ENCODE assay signal across 10 cellular contexts in the genomic region with DNA sequence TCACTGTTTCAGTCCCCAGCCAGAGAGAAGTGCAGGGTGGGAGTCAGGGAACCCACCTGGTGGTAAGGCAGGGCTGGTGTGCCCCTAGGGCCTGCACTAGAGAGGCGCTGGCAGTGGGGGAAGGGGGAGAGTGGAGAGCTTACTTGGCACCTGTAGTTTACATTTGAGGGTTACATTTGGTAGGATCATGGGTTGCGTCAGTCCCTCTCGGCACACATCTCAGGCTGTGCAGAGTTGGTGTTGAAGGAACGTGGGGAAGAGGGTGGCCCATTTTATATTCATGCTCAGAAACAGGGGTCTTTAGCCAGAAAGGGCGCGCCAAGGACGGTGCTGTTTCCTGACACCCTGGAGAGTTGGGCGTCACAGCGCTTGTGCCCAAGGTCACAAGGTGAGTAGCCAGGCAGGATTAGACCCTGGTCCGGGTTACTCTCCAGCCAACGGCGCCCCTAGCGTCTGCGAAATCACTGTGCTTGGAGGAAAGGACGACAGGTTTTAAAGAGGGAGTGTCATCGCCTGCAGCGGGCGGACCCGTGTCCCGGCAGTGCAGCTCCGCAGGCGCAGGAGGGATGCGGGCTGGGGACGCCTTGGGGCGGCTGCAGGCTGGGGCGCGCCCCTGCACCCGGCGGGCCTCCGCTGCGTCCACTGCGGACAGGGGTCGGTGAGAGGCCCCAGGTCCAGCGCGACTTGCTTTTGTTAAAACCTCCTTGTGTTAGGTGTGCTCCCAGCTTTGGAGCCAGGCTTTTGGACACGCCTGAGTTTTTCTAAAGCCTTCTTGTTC.
DNase-seq lines count a peak whose midpoint lies in the region; ATAC-seq and TF ChIP-seq lines count a peak whose summit lies in the region.
"Had no signal": no experiment of that assay in that cellular context is flagged by ENCODE, and none has a peak within 500 bp of the region (broad histone marks: within the 10 kb centered on the region; RNA-seq: fewer than 3 reads in every experiment).

No MANE protein-coding gene starts in this region.

- intact Hi-C loops in left lung (cut with DNase I): no loop called here

- H3K27me3 Mint-ChIP-seq in activated T-cell treated with anti-CD3 and anti-CD28 coated beads, Interleukin-2, amount 50 U/mL, for 4 hours (ENCODE audit: low read depth): peaks cover 16% of the 10 kb centered on the region

- H3K9me3 ChIP-seq in esophagus (ENCODE audit: control insufficient read depth in 2 of 2, insufficient read depth in 1 of 2, low read depth in 1 of 2, low read length in 1 of 2) (no peaks in the 10 kb centered on the region), left lung (no peaks in the 10 kb centered on the region), smooth muscle cell (replicated peaks; ENCODE audit: low read depth) (no peaks in the 10 kb centered on the region)

- no peak overlapping the region for H3K9ac ChIP-seq in smooth muscle cell (ENCODE audit: low read depth)

- H3F3A ChIP-seq in smooth muscle cell (ENCODE audit: low read depth): peaks cover 46% of the 10 kb centered on the region

- ATAC-seq in left lung (peak; percentile 6), GM21515 (IDR thresholded peaks at IDR 0.05; ENCODE audit: unreplicated experiment) (no peak)
- ATAC-seq in activated T-cell treated with anti-CD3 and anti-CD28 coated beads, Interleukin-2, amount 50 U/mL, for 4 hours: no peak

- no peaks in the 10 kb centered on the region for H3K27me3 ChIP-seq in esophagus (ENCODE audit: control insufficient read depth in 1 of 2, insufficient read depth in 2 of 2, low read length in 2 of 2)
- peaks cover 0 to 13% of the 10 kb centered on the region in 2 donors for H3K27me3 ChIP-seq in left lung
- no peaks in the 10 kb centered on the region for H3K27me3 ChIP-seq in smooth muscle cell (ENCODE audit: low read depth)

- peaks cover 6% of the 10 kb centered on the region for H3K4me1 Mint-ChIP-seq in activated T-cell treated with anti-CD3 and anti-CD28 coated beads, Interleukin-2, amount 50 U/mL, for 4 hours (ENCODE audit: low read depth)

- peak; percentile 50 for TF ChIP-seq CTCF in HFF-Myc (IDR thresholded peaks at IDR 0.05; ENCODE audit: low read depth, low read length, missing control alignments)
- TF ChIP-seq CTCF in left lung (IDR thresholded peaks at IDR 0.05): no peak
- peak; percentile 59 for TF ChIP-seq CTCF in smooth muscle cell (IDR thresholded peaks at IDR 0.05; ENCODE audit: borderline replicate concordance, insufficient read depth, poor library complexity, severe bottlenecking)

- no peak for DNase-seq in HFF-Myc (ENCODE audit: extremely low read depth, low read depth)
- peak in 1 of 2 donors; percentile 76 for DNase-seq in left lung
- DNase-seq in smooth muscle cell (lab: John Stamatoyannopoulos, UW; ENCODE audit: unreplicated experiment): no peak
- DNase-seq in cortex of kidney (lab: John Stamatoyannopoulos, UW): no peak
- DNase-seq in activated T-cell treated with anti-CD3 and anti-CD28 coated beads, Interleukin-2, amount 50 U/mL, for 4 hours: no peak
- DNase-seq in RPMI8226: no peak
- DNase-seq: CD8-positive, alpha-beta memory T cell had no signal

- no peak overlapping the region for H3K4me3 Mint-ChIP-seq in activated T-cell treated with anti-CD3 and anti-CD28 coated beads, Interleukin-2, amount 50 U/mL, for 4 hours
- H3K4me3 Mint-ChIP-seq: CD8-positive, alpha-beta memory T cell had no signal

- peaks cover 96% of the 10 kb centered on the region for H3K79me2 ChIP-seq in smooth muscle cell (ENCODE audit: low read depth)

- H3K36me3 ChIP-seq in esophagus (ENCODE audit: control insufficient read depth in 2 of 2, insufficient read depth in 2 of 2, low read length in 1 of 2) (peaks cover 0 to 4% of the 10 kb centered on the region in 2 donors), left lung (peaks cover 0 to 9% of the 10 kb centered on the region in 2 donors), smooth muscle cell (ENCODE audit: low read depth) (no peaks in the 10 kb centered on the region)

- peaks cover 0 to 11% of the 10 kb centered on the region in 2 donors for H3K4me1 ChIP-seq in esophagus (ENCODE audit: control insufficient read depth in 2 of 2, insufficient read depth in 2 of 2, low read length in 1 of 2)
- H3K4me1 ChIP-seq in left lung: peaks cover 4 to 27% of the 10 kb centered on the region in 2 donors
- H3K4me1 ChIP-seq in smooth muscle cell (ENCODE audit: low read depth): peaks cover 30% of the 10 kb centered on the region

- peaks cover 3% of the 10 kb centered on the region for H3K36me3 Mint-ChIP-seq in activated T-cell treated with anti-CD3 and anti-CD28 coated beads, Interleukin-2, amount 50 U/mL, for 4 hours (ENCODE audit: insufficient read depth)

- H3K4me2 ChIP-seq in smooth muscle cell: peak overlapping the region; percentile 35

- peak overlapping the region; percentile 94 to 95 for H3K27ac ChIP-seq in esophagus (ENCODE audit: low read depth in 2 of 2, low read length in 1 of 2)
- no peak overlapping the region for H3K27ac ChIP-seq in left lung
- H3K27ac ChIP-seq in smooth muscle cell (ENCODE audit: low read depth): peak overlapping the region; percentile 78
- H3K27ac ChIP-seq: VCaP had no signal

- no peaks in the 10 kb centered on the region for H3K9me3 Mint-ChIP-seq in activated T-cell treated with anti-CD3 and anti-CD28 coated beads, Interleukin-2, amount 50 U/mL, for 4 hours
- H3K9me3 Mint-ChIP-seq: CD8-positive, alpha-beta memory T cell had no signal

- H3K4me3 ChIP-seq in HFF-Myc (replicated peaks; ENCODE audit: low read depth, low read length) (peak overlapping the region; percentile 8), esophagus (ENCODE audit: low read depth in 1 of 2, low read length in 2 of 2) (peak overlapping the region; percentile 24 to 41), left lung (no peak overlapping the region), smooth muscle cell (peak overlapping the region; percentile 2)

- no peak overlapping the region for H2AFZ ChIP-seq in smooth muscle cell (ENCODE audit: low read depth)

- H4K20me1 ChIP-seq in smooth muscle cell (ENCODE audit: low read depth): peaks cover 81% of the 10 kb centered on the region

- WGBS in esophagus, 2 donors: 37 to 39% methylated on average over 36 of the region's 36 CpGs
- WGBS in smooth muscle cell (ENCODE audit: low lambda C conversion rate): 24% methylated on average over 36 of the region's 36 CpGs

Comparison
In these comparisons a context has a peak if more than half of its experiments do, and no peak if none do; other contexts are left out.
1. H3K4me3 ChIP-seq: peak in HFF-Myc (single experiment), esophagus (2 of 2) and smooth muscle cell (single experiment); none in left lung (0 of 2).
2. CTCF ChIP-seq: peak in HFF-Myc (single experiment) and smooth muscle cell (single experiment); none in left lung (0 of 2).
3. H3K27ac ChIP-seq: peak in esophagus (2 of 2) and smooth muscle cell (single experiment); none in left lung (0 of 2).